8 cellular contexts compared by ENCODE assay signal in the genomic region with DNA sequence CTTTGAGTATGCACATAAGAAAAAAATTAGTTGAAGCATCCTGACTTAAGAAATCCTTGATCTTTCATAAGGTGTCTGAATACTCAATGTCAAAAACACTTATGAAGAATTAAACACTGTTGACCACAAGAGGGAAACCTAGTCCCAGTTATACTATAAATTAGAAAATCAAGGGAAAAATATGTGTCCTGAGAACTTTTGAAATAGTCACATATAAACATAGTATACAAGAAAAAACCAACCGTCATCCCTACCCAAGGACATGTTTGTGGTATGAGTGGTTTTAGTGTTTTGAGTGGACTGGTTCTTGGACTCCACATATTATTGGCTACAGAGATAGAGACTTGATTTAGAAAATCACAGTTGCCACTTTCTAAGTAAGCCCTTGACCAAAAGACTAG. TPM values are rescaled to one million over a fixed set of nuclear protein-coding genes. Genes with fewer than 3 reads are reported as not detected.
DNase-seq lines count a peak whose midpoint lies in the region; ATAC-seq and TF ChIP-seq lines count a peak whose summit lies in the region.

No MANE protein-coding gene starts in this region.

- no peak for TF ChIP-seq EP300 in suprapubic skin (IDR thresholded peaks at IDR 0.05)

- peak; percentile 69 for TF ChIP-seq CTCF in Calu3 (IDR thresholded peaks at IDR 0.05; ENCODE audit: unreplicated experiment)
- peak; percentile 77 to 79 for TF ChIP-seq CTCF in brain (conservative IDR thresholded peaks at IDR 0.05)
- TF ChIP-seq CTCF in suprapubic skin (IDR thresholded peaks at IDR 0.05), result peak in 1 of 2 donors; percentile 19

- H3K36me3 ChIP-seq in Karpas-422 (ENCODE audit: insufficient read depth, low read length) (no peaks in the 10 kb centered on the region), suprapubic skin (no peaks in the 10 kb centered on the region)

- WGBS in suprapubic skin, result 0% methylated on average over 1 of the region's 1 CpG

- no peak overlapping the region for H3K9ac ChIP-seq in Karpas-422 (ENCODE audit: low read length)

- no peak for ATAC-seq in GM19023 (IDR thresholded peaks at IDR 0.05; ENCODE audit: unreplicated experiment)

- H3K27me3 Mint-ChIP-seq in Calu3 (ENCODE audit: unreplicated experiment) (peaks cover 74% of the 10 kb centered on the region), brain (peaks cover 6% of the 10 kb centered on the region)

- H4K20me1 ChIP-seq in Karpas-422 (ENCODE audit: insufficient read depth, low read depth, low read length), result no peaks in the 10 kb centered on the region

- no TSS peak for BruUV-seq in Calu3 (replicated peaks; lab: Mats Ljungman, UMichigan)

- H3K9me2 ChIP-seq in Karpas-422 (replicated peaks; ENCODE audit: insufficient read depth, low read length), result no peaks in the 10 kb centered on the region

- H3K79me2 ChIP-seq in Karpas-422 (ENCODE audit: low read length), result no peaks in the 10 kb centered on the region

- no peak for TF ChIP-seq POLR2A in suprapubic skin (IDR thresholded peaks at IDR 0.05)

- H3K27ac ChIP-seq in Karpas-422 (ENCODE audit: low read length) (no peak overlapping the region), suprapubic skin (no peak overlapping the region)

- DNase-seq in Calu3 (no peak), Karpas-422 (peak; percentile 75), medulla oblongata (ENCODE audit: extremely low spot score) (peak; percentile 58), suprapubic skin (ENCODE audit: low spot score in 2 of 2) (no peak), SHP77 (lab: John Stamatoyannopoulos, UW) (no peak), HK-2 (ENCODE audit: unreplicated experiment) (no peak)

- H3K27ac Mint-ChIP-seq in Calu3 (ENCODE audit: unreplicated experiment) (no peak overlapping the region), brain (no peak overlapping the region)

- intact Hi-C loops in Calu3 (cut with micrococcal nuclease; ENCODE audit: unreplicated experiment), result loop anchor here (1.0 to 5.0 kb wide), 3 partner anchors 261 to 355 kb away; no protein-coding TSS in a partner anchor

- no peak overlapping the region for H3K4me2 ChIP-seq in Karpas-422 (ENCODE audit: low read depth, low read length, poor library complexity, severe bottlenecking)

- H3K4me3 ChIP-seq in Karpas-422 (ENCODE audit: low read length) (no peak overlapping the region), suprapubic skin (no peak overlapping the region)

- no peaks in the 10 kb centered on the region for H3K9me3 ChIP-seq in Karpas-422 (ENCODE audit: low read length)
- no peaks in the 10 kb centered on the region for H3K9me3 ChIP-seq in suprapubic skin

- H3K36me3 Mint-ChIP-seq in Calu3 (ENCODE audit: insufficient read depth, unreplicated experiment) (no peaks in the 10 kb centered on the region), brain (no peaks in the 10 kb centered on the region)

- no peak overlapping the region for H3K4me3 Mint-ChIP-seq in Calu3 (ENCODE audit: low read depth, unreplicated experiment)
- no peak overlapping the region for H3K4me3 Mint-ChIP-seq in brain

- H3K27me3 ChIP-seq in Karpas-422 (ENCODE audit: low read length), result no peaks in the 10 kb centered on the region
- H3K27me3 ChIP-seq in suprapubic skin, result peaks cover 2% of the 10 kb centered on the region

- CTCF ChIA-PET in Calu3 (lab: Charles Lee), result interaction anchor here (0.7 to 2.4 kb wide), 3 partner anchors 268 to 354 kb away, joined by 3 to 15 read pairs (median 3); no protein-coding TSS in a partner anchor

- no peaks in the 10 kb centered on the region for H3K9me3 Mint-ChIP-seq in Calu3 (ENCODE audit: low read depth, unreplicated experiment)
- H3K9me3 Mint-ChIP-seq in brain, result no peaks in the 10 kb centered on the region

- H3K4me1 Mint-ChIP-seq in Calu3 (ENCODE audit: low read depth, unreplicated experiment) (no peaks in the 10 kb centered on the region), brain (no peaks in the 10 kb centered on the region)

- H2AFZ ChIP-seq in Karpas-422 (ENCODE audit: low read length), result no peak overlapping the region

- peaks cover 15% of the 10 kb centered on the region for H3K4me1 ChIP-seq in Karpas-422 (ENCODE audit: low read length)
- peaks cover 3% of the 10 kb centered on the region for H3K4me1 ChIP-seq in suprapubic skin

RNA-seq across cellular contexts. Expression of a gene that starts 7.6 kb away (rescaled TPM):
- total RNA-seq in Calu3 (2022), result 173 and 283 TPM in 2 replicates
- 1,241 and 1,934 TPM in 2 replicates for total RNA-seq in Karpas-422 (2014; rRNA removed; shearing (Covaris generic); ENCODE audit: low replicate concordance)
- 58.2 TPM for polyA plus RNA-seq in brain (ENCODE audit: insufficient read depth, low read depth, low replicate concordance)
- total RNA-seq in suprapubic skin, result 100 to 1,000 TPM; 126 to 261 (median 220) TPM

RNA-seq across cellular contexts. Expression of a gene that starts 25.1 kb away (rescaled TPM):
- not detected in 2 replicates for total RNA-seq in Calu3 (2022)
- total RNA-seq in Karpas-422 (2014; rRNA removed; shearing (Covaris generic); ENCODE audit: low replicate concordance), result not detected in 2 replicates
- polyA plus RNA-seq in brain (ENCODE audit: insufficient read depth, low read depth, low replicate concordance), result not detected
- total RNA-seq in suprapubic skin, result not detected

Comparison
In these comparisons a context has a peak if more than half of its experiments do, and no peak if none do; other contexts are left out.
1. DNase-seq: peak in Karpas-422 (single experiment) and medulla oblongata (single experiment); none in Calu3 (single experiment), suprapubic skin (0 of 2), SHP77 (0 of 2) and HK-2 (single experiment).